Comparison of ENCODE assay signal across 1 cellular context in the genomic region with DNA sequence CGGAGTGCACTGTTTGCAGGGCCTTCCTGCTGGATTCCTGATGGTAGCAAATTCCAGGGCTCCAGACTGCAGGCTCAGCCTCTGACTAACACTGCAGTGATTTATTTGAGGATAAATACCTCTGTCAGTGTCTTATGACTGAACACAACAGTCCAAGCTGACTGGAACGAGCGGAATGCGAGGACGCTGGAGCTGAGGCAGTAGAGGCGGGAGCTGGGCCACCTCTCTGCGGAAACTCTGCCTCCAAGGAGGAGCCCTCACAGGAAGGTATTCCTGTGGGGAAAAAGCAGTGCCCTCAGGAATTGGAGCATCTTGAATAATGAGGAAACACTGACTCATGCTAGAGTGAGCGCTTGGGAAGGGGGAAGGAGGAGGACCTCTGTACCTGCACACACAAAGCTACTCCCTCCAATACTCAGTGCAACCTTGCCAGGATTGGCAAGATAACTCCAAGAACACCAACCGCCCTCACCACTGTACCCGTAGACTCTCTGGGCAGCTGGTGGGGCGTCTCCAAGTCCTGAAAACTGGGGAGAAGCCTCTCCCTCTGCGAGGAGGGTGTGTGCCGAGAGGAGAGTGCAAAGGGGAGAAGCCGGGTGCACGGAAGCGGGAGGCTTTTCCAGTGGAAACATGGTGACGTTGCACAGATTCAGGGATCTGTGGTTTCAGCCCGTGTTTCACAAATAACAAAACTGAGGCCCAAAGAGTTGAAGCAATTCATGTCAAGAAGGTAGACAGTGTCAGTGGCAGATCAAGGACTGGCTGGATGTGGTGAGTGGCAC.
A peak's percentile ranks its signal among the peaks of the same experiment; 100 is the strongest.
TF ChIP-seq lines count a peak whose summit lies in the region.

No MANE protein-coding gene starts in this region.

TF ChIP-seq in A549, 52 proteins besides CTCF, POLR2A, EP300 and RAD21 (continued from another document):
- TF ChIP-seq, protein P1, sequence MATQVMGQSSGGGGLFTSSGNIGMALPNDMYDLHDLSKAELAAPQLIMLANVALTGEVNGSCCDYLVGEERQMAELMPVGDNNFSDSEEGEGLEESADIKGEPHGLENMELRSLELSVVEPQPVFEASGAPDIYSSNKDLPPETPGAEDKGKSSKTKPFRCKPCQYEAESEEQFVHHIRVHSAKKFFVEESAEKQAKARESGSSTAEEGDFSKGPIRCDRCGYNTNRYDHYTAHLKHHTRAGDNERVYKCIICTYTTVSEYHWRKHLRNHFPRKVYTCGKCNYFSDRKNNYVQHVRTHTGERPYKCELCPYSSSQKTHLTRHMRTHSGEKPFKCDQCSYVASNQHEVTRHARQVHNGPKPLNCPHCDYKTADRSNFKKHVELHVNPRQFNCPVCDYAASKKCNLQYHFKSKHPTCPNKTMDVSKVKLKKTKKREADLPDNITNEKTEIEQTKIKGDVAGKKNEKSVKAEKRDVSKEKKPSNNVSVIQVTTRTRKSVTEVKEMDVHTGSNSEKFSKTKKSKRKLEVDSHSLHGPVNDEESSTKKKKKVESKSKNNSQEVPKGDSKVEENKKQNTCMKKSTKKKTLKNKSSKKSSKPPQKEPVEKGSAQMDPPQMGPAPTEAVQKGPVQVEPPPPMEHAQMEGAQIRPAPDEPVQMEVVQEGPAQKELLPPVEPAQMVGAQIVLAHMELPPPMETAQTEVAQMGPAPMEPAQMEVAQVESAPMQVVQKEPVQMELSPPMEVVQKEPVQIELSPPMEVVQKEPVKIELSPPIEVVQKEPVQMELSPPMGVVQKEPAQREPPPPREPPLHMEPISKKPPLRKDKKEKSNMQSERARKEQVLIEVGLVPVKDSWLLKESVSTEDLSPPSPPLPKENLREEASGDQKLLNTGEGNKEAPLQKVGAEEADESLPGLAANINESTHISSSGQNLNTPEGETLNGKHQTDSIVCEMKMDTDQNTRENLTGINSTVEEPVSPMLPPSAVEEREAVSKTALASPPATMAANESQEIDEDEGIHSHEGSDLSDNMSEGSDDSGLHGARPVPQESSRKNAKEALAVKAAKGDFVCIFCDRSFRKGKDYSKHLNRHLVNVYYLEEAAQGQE (IDR thresholded peaks at IDR 0.05): no peak
- TF ChIP-seq, protein P2, sequence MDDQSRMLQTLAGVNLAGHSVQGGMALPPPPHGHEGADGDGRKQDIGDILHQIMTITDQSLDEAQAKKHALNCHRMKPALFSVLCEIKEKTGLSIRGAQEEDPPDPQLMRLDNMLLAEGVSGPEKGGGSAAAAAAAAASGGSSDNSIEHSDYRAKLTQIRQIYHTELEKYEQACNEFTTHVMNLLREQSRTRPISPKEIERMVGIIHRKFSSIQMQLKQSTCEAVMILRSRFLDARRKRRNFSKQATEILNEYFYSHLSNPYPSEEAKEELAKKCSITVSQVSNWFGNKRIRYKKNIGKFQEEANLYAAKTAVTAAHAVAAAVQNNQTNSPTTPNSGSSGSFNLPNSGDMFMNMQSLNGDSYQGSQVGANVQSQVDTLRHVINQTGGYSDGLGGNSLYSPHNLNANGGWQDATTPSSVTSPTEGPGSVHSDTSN (IDR thresholded peaks at IDR 0.05): peak; percentile 57
- TF ChIP-seq, protein P3, sequence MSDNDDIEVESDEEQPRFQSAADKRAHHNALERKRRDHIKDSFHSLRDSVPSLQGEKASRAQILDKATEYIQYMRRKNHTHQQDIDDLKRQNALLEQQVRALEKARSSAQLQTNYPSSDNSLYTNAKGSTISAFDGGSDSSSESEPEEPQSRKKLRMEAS (IDR thresholded peaks at IDR 0.05): peak; percentile 72
- TF ChIP-seq, protein P4, sequence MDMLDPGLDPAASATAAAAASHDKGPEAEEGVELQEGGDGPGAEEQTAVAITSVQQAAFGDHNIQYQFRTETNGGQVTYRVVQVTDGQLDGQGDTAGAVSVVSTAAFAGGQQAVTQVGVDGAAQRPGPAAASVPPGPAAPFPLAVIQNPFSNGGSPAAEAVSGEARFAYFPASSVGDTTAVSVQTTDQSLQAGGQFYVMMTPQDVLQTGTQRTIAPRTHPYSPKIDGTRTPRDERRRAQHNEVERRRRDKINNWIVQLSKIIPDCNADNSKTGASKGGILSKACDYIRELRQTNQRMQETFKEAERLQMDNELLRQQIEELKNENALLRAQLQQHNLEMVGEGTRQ (IDR thresholded peaks at IDR 0.05): no peak
- TF ChIP-seq HOXA7 (CRISPR knock-in tag; IDR thresholded peaks at IDR 0.05) (no peak), HEYL (CRISPR knock-in tag; IDR thresholded peaks at IDR 0.05) (no peak), CBX8 (IDR thresholded peaks at IDR 0.05) (no peak), GATA3 (IDR thresholded peaks at IDR 0.05; ENCODE audit: borderline replicate concordance) (peak; percentile 84; the same call in 1 of the 2 replicates), ZNF302 (CRISPR knock-in tag; IDR thresholded peaks at IDR 0.05) (no peak), HDAC2 (IDR thresholded peaks at IDR 0.05) (no peak), BHLHE40 (IDR thresholded peaks at IDR 0.05; ENCODE audit: low read depth, low read length) (no peak), FOXS1 (CRISPR knock-in tag; IDR thresholded peaks at IDR 0.05) (no peak), SREBF2 (IDR thresholded peaks at IDR 0.05) (no peak), CEBPB (IDR thresholded peaks at IDR 0.05) (peak in 1 of 2 experiments; percentile 67; a peak in 2 of 4 replicates), ZFP36 (IDR thresholded peaks at IDR 0.05; ENCODE audit: borderline replicate concordance, partially characterized antibody) (no peak), HOXB13 (CRISPR knock-in tag; IDR thresholded peaks at IDR 0.05; ENCODE audit: low read depth) (no peak), ZC3H11A (IDR thresholded peaks at IDR 0.05) (no peak), RCOR1 (IDR thresholded peaks at IDR 0.05; ENCODE audit: low read depth, low read length) (no peak), KDM1A (IDR thresholded peaks at IDR 0.05; ENCODE audit: low read depth) (no peak), PHF8 (IDR thresholded peaks at IDR 0.05; ENCODE audit: borderline replicate concordance, low read depth) (no peak), RNF2 (IDR thresholded peaks at IDR 0.05; ENCODE audit: borderline replicate concordance, low read depth) (no peak), EHF (CRISPR knock-in tag; IDR thresholded peaks at IDR 0.05) (no peak), ZSCAN20 (CRISPR knock-in tag; IDR thresholded peaks at IDR 0.05) (no peak), NFE2L2 (conservative IDR thresholded peaks at IDR 0.05; ENCODE audit: low read length) (no peak), EHMT2 (IDR thresholded peaks at IDR 0.05; ENCODE audit: low read depth) (no peak), JUN (IDR thresholded peaks at IDR 0.05) (peak in 1 of 2 experiments; percentile 71; a peak in 2 of 5 replicates), POLR2AphosphoS2 (conservative IDR thresholded peaks at IDR 0.05; ENCODE audit: low read length) (no peak), CBX2 (IDR thresholded peaks at IDR 0.05; ENCODE audit: borderline replicate concordance, low read depth) (no peak), RARB (CRISPR knock-in tag; IDR thresholded peaks at IDR 0.05) (no peak), ESRRA (IDR thresholded peaks at IDR 0.05; ENCODE audit: borderline replicate concordance, low read length) (no peak), RFX5 (IDR thresholded peaks at IDR 0.05) (no peak), FOSB (CRISPR knock-in tag; IDR thresholded peaks at IDR 0.05) (no peak), MAFK (IDR thresholded peaks at IDR 0.05; ENCODE audit: partially characterized antibody) (peak; percentile 82), KDM5A (IDR thresholded peaks at IDR 0.05) (no peak), NPAS2 (CRISPR knock-in tag; IDR thresholded peaks at IDR 0.05; ENCODE audit: borderline replicate concordance) (no peak), MYC (IDR thresholded peaks at IDR 0.05; ENCODE audit: borderline replicate concordance, low read length) (no peak), TP53 (CRISPR knock-in tag; IDR thresholded peaks at IDR 0.05) (no peak), CHD4 (IDR thresholded peaks at IDR 0.05; ENCODE audit: borderline replicate concordance) (no peak), SMC3 (IDR thresholded peaks at IDR 0.05) (peak; percentile 18; the same call in 1 of the 3 replicates), JUNB (IDR thresholded peaks at IDR 0.05) (peak; percentile 80)
- TF ChIP-seq, protein P5, sequence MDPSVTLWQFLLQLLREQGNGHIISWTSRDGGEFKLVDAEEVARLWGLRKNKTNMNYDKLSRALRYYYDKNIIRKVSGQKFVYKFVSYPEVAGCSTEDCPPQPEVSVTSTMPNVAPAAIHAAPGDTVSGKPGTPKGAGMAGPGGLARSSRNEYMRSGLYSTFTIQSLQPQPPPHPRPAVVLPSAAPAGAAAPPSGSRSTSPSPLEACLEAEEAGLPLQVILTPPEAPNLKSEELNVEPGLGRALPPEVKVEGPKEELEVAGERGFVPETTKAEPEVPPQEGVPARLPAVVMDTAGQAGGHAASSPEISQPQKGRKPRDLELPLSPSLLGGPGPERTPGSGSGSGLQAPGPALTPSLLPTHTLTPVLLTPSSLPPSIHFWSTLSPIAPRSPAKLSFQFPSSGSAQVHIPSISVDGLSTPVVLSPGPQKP (IDR thresholded peaks at IDR 0.05; ENCODE audit: low read depth, low read length): no peak
- TF ChIP-seq, protein P6, sequence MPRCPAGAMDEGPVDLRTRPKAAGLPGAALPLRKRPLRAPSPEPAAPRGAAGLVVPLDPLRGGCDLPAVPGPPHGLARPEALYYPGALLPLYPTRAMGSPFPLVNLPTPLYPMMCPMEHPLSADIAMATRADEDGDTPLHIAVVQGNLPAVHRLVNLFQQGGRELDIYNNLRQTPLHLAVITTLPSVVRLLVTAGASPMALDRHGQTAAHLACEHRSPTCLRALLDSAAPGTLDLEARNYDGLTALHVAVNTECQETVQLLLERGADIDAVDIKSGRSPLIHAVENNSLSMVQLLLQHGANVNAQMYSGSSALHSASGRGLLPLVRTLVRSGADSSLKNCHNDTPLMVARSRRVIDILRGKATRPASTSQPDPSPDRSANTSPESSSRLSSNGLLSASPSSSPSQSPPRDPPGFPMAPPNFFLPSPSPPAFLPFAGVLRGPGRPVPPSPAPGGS (IDR thresholded peaks at IDR 0.05): no peak
- TF ChIP-seq, protein P7, sequence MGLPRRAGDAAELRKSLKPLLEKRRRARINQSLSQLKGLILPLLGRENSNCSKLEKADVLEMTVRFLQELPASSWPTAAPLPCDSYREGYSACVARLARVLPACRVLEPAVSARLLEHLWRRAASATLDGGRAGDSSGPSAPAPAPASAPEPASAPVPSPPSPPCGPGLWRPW (IDR thresholded peaks at IDR 0.05): no peak
- TF ChIP-seq, protein P8, sequence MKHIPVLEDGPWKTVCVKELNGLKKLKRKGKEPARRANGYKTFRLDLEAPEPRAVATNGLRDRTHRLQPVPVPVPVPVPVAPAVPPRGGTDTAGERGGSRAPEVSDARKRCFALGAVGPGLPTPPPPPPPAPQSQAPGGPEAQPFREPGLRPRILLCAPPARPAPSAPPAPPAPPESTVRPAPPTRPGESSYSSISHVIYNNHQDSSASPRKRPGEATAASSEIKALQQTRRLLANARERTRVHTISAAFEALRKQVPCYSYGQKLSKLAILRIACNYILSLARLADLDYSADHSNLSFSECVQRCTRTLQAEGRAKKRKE (CRISPR knock-in tag; IDR thresholded peaks at IDR 0.05; ENCODE audit: low read depth): no peak
- TF ChIP-seq, protein P9, sequence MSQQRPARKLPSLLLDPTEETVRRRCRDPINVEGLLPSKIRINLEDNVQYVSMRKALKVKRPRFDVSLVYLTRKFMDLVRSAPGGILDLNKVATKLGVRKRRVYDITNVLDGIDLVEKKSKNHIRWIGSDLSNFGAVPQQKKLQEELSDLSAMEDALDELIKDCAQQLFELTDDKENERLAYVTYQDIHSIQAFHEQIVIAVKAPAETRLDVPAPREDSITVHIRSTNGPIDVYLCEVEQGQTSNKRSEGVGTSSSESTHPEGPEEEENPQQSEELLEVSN (IDR thresholded peaks at IDR 0.05; ENCODE audit: borderline replicate concordance, low read depth): no peak
